21 cellular contexts compared by ENCODE assay signal in genomic region chr18:70335892-70336726, GRCh38. TPM values are rescaled to one million over a fixed set of nuclear protein-coding genes. Genes with fewer than 3 reads are reported as not detected.
DNase-seq lines count a peak whose midpoint lies in the region; ATAC-seq, FAIRE-seq and TF ChIP-seq lines count a peak whose summit lies in the region.
"Had no signal": no experiment of that assay in that cellular context is flagged by ENCODE, and none has a peak within 500 bp of the region (broad histone marks: within the 10 kb centered on the region; RNA-seq: fewer than 3 reads in every experiment).

No MANE protein-coding gene starts in this region.

- H2BK5ac ChIP-seq in neuronal stem cell (ENCODE audit: low read length) = no peak overlapping the region

- H3K4me2 ChIP-seq in neuronal stem cell (ENCODE audit: insufficient read depth, low read length, poor library complexity, severe bottlenecking) (no peak overlapping the region), SK-N-SH (no peak overlapping the region)

- H3K9me3 Mint-ChIP-seq in Caco-2 (ENCODE audit: unreplicated experiment) = peaks cover 8% of the 10 kb centered on the region
- H3K9me3 Mint-ChIP-seq: CD4-positive, alpha-beta T cell; central memory CD8-positive, alpha-beta T cell; T-helper 1 cell treated with Interleukin-12 subunit alpha and Interleukin-12 subunit beta and Interleukin-4 antibody, amounts not matched to agents 30 μg/mL and 1 μg/mL, for 36 hours had no signal

- no peaks in the 10 kb centered on the region for H3K4me1 Mint-ChIP-seq in Caco-2 (ENCODE audit: low read depth, unreplicated experiment)
- H3K4me1 Mint-ChIP-seq: central memory CD8-positive, alpha-beta T cell; memory B cell; naive thymus-derived CD8-positive, alpha-beta T cell had no signal

- H3K36me3 ChIP-seq in Caco-2 (ENCODE audit: control insufficient read depth, insufficient read depth, low read length) (peaks cover 4% of the 10 kb centered on the region; the same call in 1 of the 2 replicates), HUES64 (ENCODE audit: insufficient read depth, low read length) (peaks cover 7% of the 10 kb centered on the region; the same call in 1 of the 2 replicates), bronchial epithelial cell (ENCODE audit: control insufficient read depth, insufficient read depth, low read length) (peaks cover 2% of the 10 kb centered on the region), right lobe of liver (no peaks in the 10 kb centered on the region), neuronal stem cell (replicated peaks in 1 of 2; ENCODE audit: control insufficient read depth in 2 of 2, insufficient read depth in 2 of 2, low read length in 2 of 2) (peaks cover 0 to 5% of the 10 kb centered on the region in 2 donors), SK-N-SH (replicated peaks in 1 of 2; ENCODE audit: control insufficient read depth in 1 of 2, insufficient read depth in 2 of 2, low read length in 1 of 2) (peaks cover 3 to 46% of the 10 kb centered on the region in 2 experiments), pancreas (no peaks in the 10 kb centered on the region)

- H3K27ac Mint-ChIP-seq in Caco-2 (ENCODE audit: unreplicated experiment) = no peak overlapping the region
- H3K27ac Mint-ChIP-seq: CD4-positive, alpha-beta T cell; memory B cell; naive thymus-derived CD8-positive, alpha-beta T cell; T-helper 1 cell treated with Interleukin-12 subunit alpha and Interleukin-12 subunit beta and Interleukin-4 antibody, amounts not matched to agents 30 μg/mL and 1 μg/mL, for 36 hours had no signal

- ATAC-seq in right lobe of liver = peak; percentile 41 to 75 (median 50)
- ATAC-seq in pancreas = no peak
- no peak for ATAC-seq in GM18873 (IDR thresholded peaks at IDR 0.05; ENCODE audit: low FRiP score, unreplicated experiment)
- ATAC-seq: naive thymus-derived CD8-positive, alpha-beta T cell had no signal

- no peak overlapping the region for H3K4ac ChIP-seq in neuronal stem cell (ENCODE audit: low read length)

- CTCF ChIA-PET in Caco-2 (lab: Charles Lee) (no interaction called here), SK-N-SH (lab: Yijun Ruan, JAX) (no interaction called here)

- no peak overlapping the region for H2BK12ac ChIP-seq in neuronal stem cell (ENCODE audit: low read length)

- H4K20me1 ChIP-seq in SK-N-SH (ENCODE audit: insufficient read depth) = no peaks in the 10 kb centered on the region

- no peak for TF ChIP-seq RAD21 in SK-N-SH (IDR thresholded peaks at IDR 0.05; ENCODE audit: low read length)

- no peak overlapping the region for H3K14ac ChIP-seq in neuronal stem cell (ENCODE audit: low read length)

- no peak for TF ChIP-seq EP300 in SK-N-SH (IDR thresholded peaks at IDR 0.05; ENCODE audit: borderline replicate concordance in 1 of 2, low read depth in 1 of 2, low read length in 1 of 2)

- H2AFZ ChIP-seq in neuronal stem cell (ENCODE audit: low read length) (no peak overlapping the region), SK-N-SH (ENCODE audit: low read depth) (no peak overlapping the region)

- intact Hi-C loops in Caco-2 (cut with micrococcal nuclease; ENCODE audit: unreplicated experiment) (no loop called here), right lobe of liver (cut with DNase I) (no loop called here), pancreas (cut with DNase I) (no loop called here)

- H2BK120ac ChIP-seq in neuronal stem cell (ENCODE audit: low read depth, low read length) = no peak overlapping the region

- no peaks in the 10 kb centered on the region for H3K79me1 ChIP-seq in neuronal stem cell (ENCODE audit: low read depth, low read length)

- peaks cover 6% of the 10 kb centered on the region; the same call in 1 of the 2 replicates for H3K79me2 ChIP-seq in SK-N-SH (ENCODE audit: insufficient read depth)

- H3K18ac ChIP-seq in neuronal stem cell (ENCODE audit: low read length) = no peak overlapping the region

- no peaks in the 10 kb centered on the region for H3K27me3 ChIP-seq in Caco-2 (replicated peaks; ENCODE audit: control insufficient read depth, insufficient read depth, low read length)
- no peaks in the 10 kb centered on the region for H3K27me3 ChIP-seq in HUES64 (ENCODE audit: insufficient read depth, low read length)
- no peaks in the 10 kb centered on the region for H3K27me3 ChIP-seq in bronchial epithelial cell (ENCODE audit: control insufficient read depth, insufficient read depth, low read length)
- H3K27me3 ChIP-seq in right lobe of liver = no peaks in the 10 kb centered on the region
- no peaks in the 10 kb centered on the region for H3K27me3 ChIP-seq in neuronal stem cell (ENCODE audit: control insufficient read depth in 3 of 3, insufficient read depth in 3 of 3, low read depth in 1 of 3, low read length in 3 of 3)
- no peaks in the 10 kb centered on the region for H3K27me3 ChIP-seq in SK-N-SH (ENCODE audit: insufficient read depth)
- H3K27me3 ChIP-seq in pancreas = no peaks in the 10 kb centered on the region

- FAIRE-seq in bronchial epithelial cell (lab: Jason Lieb, UNC) = peak; percentile 66
- FAIRE-seq in pancreas (lab: Jason Lieb, UNC) = no peak
- FAIRE-seq: kidney had no signal

- H3K9ac ChIP-seq in HUES64 (ENCODE audit: low read depth, low read length) = no peak overlapping the region; the same call in 1 of the 2 replicates
- H3K9ac ChIP-seq in neuronal stem cell (ENCODE audit: low read depth, low read length, poor library complexity) = no peak overlapping the region
- H3K9ac ChIP-seq in SK-N-SH = no peak overlapping the region

- H3F3A ChIP-seq in SK-N-SH (replicated peaks; ENCODE audit: insufficient read depth) = peaks cover 23% of the 10 kb centered on the region

- H3K36me3 Mint-ChIP-seq in Caco-2 (ENCODE audit: insufficient read depth, unreplicated experiment) = peaks cover 47% of the 10 kb centered on the region
- H3K36me3 Mint-ChIP-seq: memory B cell; naive thymus-derived CD8-positive, alpha-beta T cell had no signal

- H3K4me3 Mint-ChIP-seq in Caco-2 (ENCODE audit: unreplicated experiment) = peak overlapping the region; percentile 38
- H3K4me3 Mint-ChIP-seq: CD4-positive, alpha-beta T cell; central memory CD8-positive, alpha-beta T cell; memory B cell; naive thymus-derived CD8-positive, alpha-beta T cell; T-helper 1 cell treated with Interleukin-12 subunit alpha and Interleukin-12 subunit beta and Interleukin-4 antibody, amounts not matched to agents 30 μg/mL and 1 μg/mL, for 36 hours had no signal

- POLR2A ChIA-PET in Caco-2 (lab: Charles Lee) (no interaction called here), SK-N-SH (lab: Yijun Ruan, JAX) (no interaction called here)

- peak; percentile 43 for TF ChIP-seq POLR2A in right lobe of liver (IDR thresholded peaks at IDR 0.05)

- no peaks in the 10 kb centered on the region for H3K27me3 Mint-ChIP-seq in Caco-2 (ENCODE audit: insufficient read depth, unreplicated experiment)
- H3K27me3 Mint-ChIP-seq: CD4-positive, alpha-beta T cell; central memory CD8-positive, alpha-beta T cell had no signal

- H3K23ac ChIP-seq in neuronal stem cell (ENCODE audit: low read depth, low read length, poor library complexity) = no peak overlapping the region

- H3K4me3 ChIP-seq in Caco-2 (ENCODE audit: low read depth, low read length) = no peak overlapping the region
- no peak overlapping the region for H3K4me3 ChIP-seq in HUES64 (ENCODE audit: low read length)
- peak overlapping the region; percentile 6 for H3K4me3 ChIP-seq in bronchial epithelial cell (ENCODE audit: low read depth, low read length)
- peak overlapping the region; percentile 8 to 35 (median 18) for H3K4me3 ChIP-seq in right lobe of liver
- H3K4me3 ChIP-seq in neuronal stem cell (ENCODE audit: low read length in 2 of 2) = no peak overlapping the region
- no peak overlapping the region for H3K4me3 ChIP-seq in SK-N-SH (ENCODE audit: low read depth in 2 of 2, low read length in 1 of 2)
- no peak overlapping the region for H3K4me3 ChIP-seq in pancreas

- 93% methylated on average over 5 of the region's 5 CpGs for WGBS in HUES64
- WGBS in right lobe of liver (ENCODE audit: insufficient coverage, low coverage, low lambda C conversion rate, missing lambda C conversion rate) = 35% methylated on average over 5 of the region's 5 CpGs
- no CpG with 5 or more reads among the region's 5 CpGs for WGBS in neuronal stem cell (ENCODE audit: extremely low coverage in 2 of 2, insufficient read length in 2 of 2, insufficient replicate concordance in 1 of 2), 2 donors
- 77% methylated on average over 5 of the region's 5 CpGs for WGBS in SK-N-SH (ENCODE audit: low lambda C conversion rate)
- 86 to 88% methylated on average over 5 of the region's 5 CpGs for WGBS in pancreas, 2 donors

- no peak overlapping the region for H2AK5ac ChIP-seq in neuronal stem cell (ENCODE audit: low read depth, low read length)

- no TSS peak for BruUV-seq in Caco-2 (replicated peaks; lab: Mats Ljungman, UMichigan)

- no peaks in the 10 kb centered on the region for H3K9me3 ChIP-seq in Caco-2
- H3K9me3 ChIP-seq in HUES64 (ENCODE audit: insufficient read depth, low read depth, low read length) = peaks cover 9% of the 10 kb centered on the region; the same call in 1 of the 2 replicates
- H3K9me3 ChIP-seq in right lobe of liver = no peaks in the 10 kb centered on the region
- peaks cover 0 to 5% of the 10 kb centered on the region in 2 donors for H3K9me3 ChIP-seq in neuronal stem cell (replicated peaks in 1 of 2; ENCODE audit: control insufficient read depth in 2 of 2, insufficient read depth in 1 of 2, low read depth in 1 of 2, low read length in 2 of 2)
- H3K9me3 ChIP-seq in SK-N-SH = no peaks in the 10 kb centered on the region
- H3K9me3 ChIP-seq in pancreas = no peaks in the 10 kb centered on the region

- DNase-seq in Caco-2 (no peak), bronchial epithelial cell (ENCODE audit: low read depth) (peak; percentile 98), right lobe of liver (no peak), neuronal stem cell (ENCODE audit: low spot score) (no peak), SK-N-SH (no peak), pancreas (no peak)
- DNase-seq: activated CD4-positive, alpha-beta T cell treated with anti-CD3 and anti-CD28 coated beads, Interleukin-2, amount 50 U/mL, for 1 hour; activated CD8-positive, alpha-beta memory T cell treated with anti-CD3 and anti-CD28 coated beads, Interleukin-2, amount 50 U/mL, for 4 hours; activated effector memory CD4-positive, alpha-beta T cell treated with anti-CD3 and anti-CD28 coated beads, Interleukin-2, amount 50 U/mL, for 16 hours; CD4-positive, alpha-beta T cell; DMS79 treated with DMSO at 0.1 percent for 48 hours; effector CD8-positive, alpha-beta T cell; kidney; naive thymus-derived CD8-positive, alpha-beta T cell; NCI-H510A treated with DMSO at 0.1 percent for 48 hours; SHP77 had no signal

- no peak for TF ChIP-seq CTCF in Caco-2 (IDR thresholded peaks at IDR 0.05; ENCODE audit: insufficient read depth in 1 of 2, low read depth in 1 of 2, low read length in 1 of 2, severe bottlenecking in 1 of 2, unreplicated experiment in 1 of 2)
- no peak for TF ChIP-seq CTCF in bronchial epithelial cell (IDR thresholded peaks at IDR 0.05; ENCODE audit: insufficient read depth, low read length, severe bottlenecking)
- no peak for TF ChIP-seq CTCF in right lobe of liver (IDR thresholded peaks at IDR 0.05)
- no peak for TF ChIP-seq CTCF in SK-N-SH (IDR thresholded peaks at IDR 0.05)
- no peak for TF ChIP-seq CTCF in pancreas (IDR thresholded peaks at IDR 0.05)

- H3K27ac ChIP-seq in HUES64 (ENCODE audit: low read depth, low read length) = peak overlapping the region; percentile 11; the same call in 1 of the 2 replicates
- H3K27ac ChIP-seq in right lobe of liver = peak overlapping the region; percentile 65 to 92 (median 79)
- no peak overlapping the region for H3K27ac ChIP-seq in neuronal stem cell (replicated peaks; ENCODE audit: low read length)
- peak overlapping the region in 1 of 2 experiments; percentile 62; a peak in 3 of 4 replicates for H3K27ac ChIP-seq in SK-N-SH (ENCODE audit: low read depth in 2 of 2, low read length in 1 of 2)
- H3K27ac ChIP-seq in pancreas = no peak overlapping the region

- no peak overlapping the region for H2BK15ac ChIP-seq in neuronal stem cell (ENCODE audit: low read length)

- no peak overlapping the region for H4K91ac ChIP-seq in neuronal stem cell (ENCODE audit: low read depth, low read length, poor library complexity)

- H3K9me2 ChIP-seq in SK-N-SH = no peaks in the 10 kb centered on the region

- H4K8ac ChIP-seq in neuronal stem cell (ENCODE audit: low read depth, low read length) = no peak overlapping the region

- H3K4me1 ChIP-seq in Caco-2 = peaks cover 20% of the 10 kb centered on the region
- peaks cover 25% of the 10 kb centered on the region for H3K4me1 ChIP-seq in HUES64 (ENCODE audit: insufficient read depth, low read length)
- peaks cover 0 to 54% (median 18%) of the 10 kb centered on the region in 4 donors for H3K4me1 ChIP-seq in right lobe of liver
- H3K4me1 ChIP-seq in neuronal stem cell (ENCODE audit: control insufficient read depth in 2 of 2, insufficient read depth in 1 of 2, low read depth in 1 of 2, low read length in 2 of 2) = no peaks in the 10 kb centered on the region
- peaks cover 0 to 3% of the 10 kb centered on the region in 2 experiments; a peak in 2 of 4 replicates for H3K4me1 ChIP-seq in SK-N-SH (ENCODE audit: control insufficient read depth in 1 of 2, insufficient read depth in 2 of 2, low read depth in 1 of 2, low read length in 1 of 2)
- peaks cover 0 to 3% (median 0%) of the 10 kb centered on the region in 3 donors for H3K4me1 ChIP-seq in pancreas

RNA-seq across cellular contexts. Expression of gene SOCS6, which starts 47.3 kb away (rescaled TPM):
- total RNA-seq in Caco-2 (2022) = 19.0 and 23.2 TPM in 2 replicates
- polyA plus RNA-seq in HUES64 (2013, experiment 1 of 2) = 12.1 TPM
- polyA plus RNA-seq in HUES64 (2013, experiment 2 of 2) = 13.2 TPM
- 51.6 and 52.7 TPM in 2 replicates for total RNA-seq in bronchial epithelial cell
- total RNA-seq in right lobe of liver = 10 to 100 TPM; 11.7 to 18.0 (median 14.0) TPM
- polyA plus RNA-seq in neuronal stem cell (2013, experiment 1 of 2) = 15.3 TPM
- polyA plus RNA-seq in neuronal stem cell (2013, experiment 2 of 2) = 15.5 TPM
- 12.1 and 15.7 TPM in 2 replicates for polyA plus RNA-seq in SK-N-SH (2012; rRNA removed)
- polyA plus RNA-seq in SK-N-SH (2012; cell fraction: cytosol; rRNA removed) = 12.9 and 15.1 TPM in 2 replicates
- 10.4 and 11.4 TPM in 2 replicates for polyA plus RNA-seq in SK-N-SH (2012; cell fraction: nucleus; rRNA removed)
- total RNA-seq in pancreas = 10 to 100 TPM in 2 of 6 donors, 1 to 10 TPM in 4; 6.7 to 18.8 (median 8.8) TPM
- 1 to 10 TPM; 3.0 to 6.7 TPM for polyA plus RNA-seq in pancreas

Comparison
In these comparisons a context has a peak if more than half of its experiments do, and no peak if none do; other contexts are left out.
1. H3K4me3 ChIP-seq: peak in bronchial epithelial cell (single experiment) and right lobe of liver (3 of 3); none in Caco-2 (single experiment), HUES64 (single experiment), neuronal stem cell (0 of 2), SK-N-SH (0 of 2) and pancreas (0 of 4).
2. H3K27ac ChIP-seq: peak in HUES64 (single experiment) and right lobe of liver (3 of 3); none in neuronal stem cell (single experiment) and pancreas (0 of 4).
3. ATAC-seq: peak in right lobe of liver (4 of 4); none in pancreas (0 of 4) and GM18873 (single experiment).